1 cellular context compared by ENCODE assay signal in the genomic region with DNA sequence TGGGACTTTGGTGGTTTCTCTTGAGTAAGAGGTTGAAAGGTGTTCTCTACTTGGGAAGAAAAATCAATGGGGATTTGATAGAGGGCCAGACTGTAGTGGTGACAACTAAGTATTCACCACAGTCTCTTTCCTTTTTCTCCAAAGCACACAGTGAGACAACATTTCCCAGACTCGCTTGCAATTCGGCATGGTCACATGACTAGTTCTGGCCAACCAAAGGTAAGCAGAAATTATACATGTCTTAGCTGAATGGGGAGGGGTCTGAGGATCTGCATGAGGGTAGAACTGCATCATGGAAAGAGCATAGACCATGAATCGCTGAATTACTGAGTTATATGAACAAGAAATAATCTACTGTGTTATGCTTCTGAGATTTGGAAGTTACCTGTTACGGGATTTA.
TF ChIP-seq lines count a peak whose summit lies in the region.

No MANE protein-coding gene starts in this region.

TF ChIP-seq in K562, 482 proteins besides CTCF, POLR2A, EP300 and RAD21:
- TF ChIP-seq, protein P1, sequence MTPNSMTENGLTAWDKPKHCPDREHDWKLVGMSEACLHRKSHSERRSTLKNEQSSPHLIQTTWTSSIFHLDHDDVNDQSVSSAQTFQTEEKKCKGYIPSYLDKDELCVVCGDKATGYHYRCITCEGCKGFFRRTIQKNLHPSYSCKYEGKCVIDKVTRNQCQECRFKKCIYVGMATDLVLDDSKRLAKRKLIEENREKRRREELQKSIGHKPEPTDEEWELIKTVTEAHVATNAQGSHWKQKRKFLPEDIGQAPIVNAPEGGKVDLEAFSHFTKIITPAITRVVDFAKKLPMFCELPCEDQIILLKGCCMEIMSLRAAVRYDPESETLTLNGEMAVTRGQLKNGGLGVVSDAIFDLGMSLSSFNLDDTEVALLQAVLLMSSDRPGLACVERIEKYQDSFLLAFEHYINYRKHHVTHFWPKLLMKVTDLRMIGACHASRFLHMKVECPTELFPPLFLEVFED (CRISPR knock-in tag; conservative IDR thresholded peaks at IDR 0.05), result no peak
- peak; percentile 56; the same call in 1 of the 2 replicates for TF ChIP-seq TOE1 (IDR thresholded peaks at IDR 0.05; ENCODE audit: borderline replicate concordance)
- TF ChIP-seq TOE1 (CRISPR knock-in tag; IDR thresholded peaks at IDR 0.05; ENCODE audit: borderline replicate concordance, low read depth), result no peak
- TF ChIP-seq IRF2 (CRISPR knock-in tag; IDR thresholded peaks at IDR 0.05), result no peak
- 0 out of 2 replicates have a peak, but pooled peaks have one; percentile 29 for TF ChIP-seq RAD51 (IDR thresholded peaks at IDR 0.05; ENCODE audit: borderline replicate concordance, low read depth)
- TF ChIP-seq, protein P2, sequence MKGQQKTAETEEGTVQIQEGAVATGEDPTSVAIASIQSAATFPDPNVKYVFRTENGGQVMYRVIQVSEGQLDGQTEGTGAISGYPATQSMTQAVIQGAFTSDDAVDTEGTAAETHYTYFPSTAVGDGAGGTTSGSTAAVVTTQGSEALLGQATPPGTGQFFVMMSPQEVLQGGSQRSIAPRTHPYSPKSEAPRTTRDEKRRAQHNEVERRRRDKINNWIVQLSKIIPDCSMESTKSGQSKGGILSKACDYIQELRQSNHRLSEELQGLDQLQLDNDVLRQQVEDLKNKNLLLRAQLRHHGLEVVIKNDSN (CRISPR knock-in tag; IDR thresholded peaks at IDR 0.05), result peak; percentile 54; the same call in 1 of the 2 replicates
- TF ChIP-seq, protein P3, sequence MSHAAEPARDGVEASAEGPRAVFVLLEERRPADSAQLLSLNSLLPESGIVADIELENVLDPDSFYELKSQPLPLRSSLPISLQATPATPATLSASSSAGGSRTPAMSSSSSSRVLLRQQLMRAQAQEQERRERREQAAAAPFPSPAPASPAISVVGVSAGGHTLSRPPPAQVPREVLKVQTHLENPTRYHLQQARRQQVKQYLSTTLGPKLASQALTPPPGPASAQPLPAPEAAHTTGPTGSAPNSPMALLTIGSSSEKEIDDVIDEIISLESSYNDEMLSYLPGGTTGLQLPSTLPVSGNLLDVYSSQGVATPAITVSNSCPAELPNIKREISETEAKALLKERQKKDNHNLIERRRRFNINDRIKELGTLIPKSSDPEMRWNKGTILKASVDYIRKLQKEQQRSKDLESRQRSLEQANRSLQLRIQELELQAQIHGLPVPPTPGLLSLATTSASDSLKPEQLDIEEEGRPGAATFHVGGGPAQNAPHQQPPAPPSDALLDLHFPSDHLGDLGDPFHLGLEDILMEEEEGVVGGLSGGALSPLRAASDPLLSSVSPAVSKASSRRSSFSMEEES (CRISPR knock-in tag; IDR thresholded peaks at IDR 0.05), result peak; percentile 86
- TF ChIP-seq, protein P4, sequence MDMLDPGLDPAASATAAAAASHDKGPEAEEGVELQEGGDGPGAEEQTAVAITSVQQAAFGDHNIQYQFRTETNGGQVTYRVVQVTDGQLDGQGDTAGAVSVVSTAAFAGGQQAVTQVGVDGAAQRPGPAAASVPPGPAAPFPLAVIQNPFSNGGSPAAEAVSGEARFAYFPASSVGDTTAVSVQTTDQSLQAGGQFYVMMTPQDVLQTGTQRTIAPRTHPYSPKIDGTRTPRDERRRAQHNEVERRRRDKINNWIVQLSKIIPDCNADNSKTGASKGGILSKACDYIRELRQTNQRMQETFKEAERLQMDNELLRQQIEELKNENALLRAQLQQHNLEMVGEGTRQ (CRISPR knock-in tag; IDR thresholded peaks at IDR 0.05), result peak; percentile 55
- peak; percentile 66; the same call in 1 of the 2 replicates for TF ChIP-seq ZKSCAN1 (IDR thresholded peaks at IDR 0.05; ENCODE audit: low read depth, low read length)
